1 cellular context compared by ENCODE assay signal in the genomic region with DNA sequence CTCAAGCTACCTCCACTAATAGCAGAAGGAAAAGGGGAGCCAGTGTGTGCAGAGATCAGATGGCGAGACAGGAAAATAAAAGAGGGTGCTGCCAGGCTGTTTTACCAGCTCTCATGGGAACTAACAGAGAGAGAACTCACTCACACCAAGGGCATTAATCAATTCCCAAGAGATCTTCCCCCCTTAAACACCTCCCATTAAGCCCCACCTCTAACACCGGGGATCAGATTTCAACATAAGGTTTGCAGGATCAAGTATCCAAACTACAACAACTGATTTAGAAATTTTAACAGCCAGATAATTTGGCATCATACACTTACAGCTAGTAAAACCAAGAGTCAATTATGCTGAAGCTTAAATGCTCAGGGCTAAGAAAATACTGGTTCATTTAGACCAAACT.
TF ChIP-seq lines count a peak whose summit lies in the region.

No MANE protein-coding gene starts in this region.

TF ChIP-seq in GM23338, 12 proteins besides CTCF, POLR2A, EP300 and RAD21:
- TF ChIP-seq, protein P1, sequence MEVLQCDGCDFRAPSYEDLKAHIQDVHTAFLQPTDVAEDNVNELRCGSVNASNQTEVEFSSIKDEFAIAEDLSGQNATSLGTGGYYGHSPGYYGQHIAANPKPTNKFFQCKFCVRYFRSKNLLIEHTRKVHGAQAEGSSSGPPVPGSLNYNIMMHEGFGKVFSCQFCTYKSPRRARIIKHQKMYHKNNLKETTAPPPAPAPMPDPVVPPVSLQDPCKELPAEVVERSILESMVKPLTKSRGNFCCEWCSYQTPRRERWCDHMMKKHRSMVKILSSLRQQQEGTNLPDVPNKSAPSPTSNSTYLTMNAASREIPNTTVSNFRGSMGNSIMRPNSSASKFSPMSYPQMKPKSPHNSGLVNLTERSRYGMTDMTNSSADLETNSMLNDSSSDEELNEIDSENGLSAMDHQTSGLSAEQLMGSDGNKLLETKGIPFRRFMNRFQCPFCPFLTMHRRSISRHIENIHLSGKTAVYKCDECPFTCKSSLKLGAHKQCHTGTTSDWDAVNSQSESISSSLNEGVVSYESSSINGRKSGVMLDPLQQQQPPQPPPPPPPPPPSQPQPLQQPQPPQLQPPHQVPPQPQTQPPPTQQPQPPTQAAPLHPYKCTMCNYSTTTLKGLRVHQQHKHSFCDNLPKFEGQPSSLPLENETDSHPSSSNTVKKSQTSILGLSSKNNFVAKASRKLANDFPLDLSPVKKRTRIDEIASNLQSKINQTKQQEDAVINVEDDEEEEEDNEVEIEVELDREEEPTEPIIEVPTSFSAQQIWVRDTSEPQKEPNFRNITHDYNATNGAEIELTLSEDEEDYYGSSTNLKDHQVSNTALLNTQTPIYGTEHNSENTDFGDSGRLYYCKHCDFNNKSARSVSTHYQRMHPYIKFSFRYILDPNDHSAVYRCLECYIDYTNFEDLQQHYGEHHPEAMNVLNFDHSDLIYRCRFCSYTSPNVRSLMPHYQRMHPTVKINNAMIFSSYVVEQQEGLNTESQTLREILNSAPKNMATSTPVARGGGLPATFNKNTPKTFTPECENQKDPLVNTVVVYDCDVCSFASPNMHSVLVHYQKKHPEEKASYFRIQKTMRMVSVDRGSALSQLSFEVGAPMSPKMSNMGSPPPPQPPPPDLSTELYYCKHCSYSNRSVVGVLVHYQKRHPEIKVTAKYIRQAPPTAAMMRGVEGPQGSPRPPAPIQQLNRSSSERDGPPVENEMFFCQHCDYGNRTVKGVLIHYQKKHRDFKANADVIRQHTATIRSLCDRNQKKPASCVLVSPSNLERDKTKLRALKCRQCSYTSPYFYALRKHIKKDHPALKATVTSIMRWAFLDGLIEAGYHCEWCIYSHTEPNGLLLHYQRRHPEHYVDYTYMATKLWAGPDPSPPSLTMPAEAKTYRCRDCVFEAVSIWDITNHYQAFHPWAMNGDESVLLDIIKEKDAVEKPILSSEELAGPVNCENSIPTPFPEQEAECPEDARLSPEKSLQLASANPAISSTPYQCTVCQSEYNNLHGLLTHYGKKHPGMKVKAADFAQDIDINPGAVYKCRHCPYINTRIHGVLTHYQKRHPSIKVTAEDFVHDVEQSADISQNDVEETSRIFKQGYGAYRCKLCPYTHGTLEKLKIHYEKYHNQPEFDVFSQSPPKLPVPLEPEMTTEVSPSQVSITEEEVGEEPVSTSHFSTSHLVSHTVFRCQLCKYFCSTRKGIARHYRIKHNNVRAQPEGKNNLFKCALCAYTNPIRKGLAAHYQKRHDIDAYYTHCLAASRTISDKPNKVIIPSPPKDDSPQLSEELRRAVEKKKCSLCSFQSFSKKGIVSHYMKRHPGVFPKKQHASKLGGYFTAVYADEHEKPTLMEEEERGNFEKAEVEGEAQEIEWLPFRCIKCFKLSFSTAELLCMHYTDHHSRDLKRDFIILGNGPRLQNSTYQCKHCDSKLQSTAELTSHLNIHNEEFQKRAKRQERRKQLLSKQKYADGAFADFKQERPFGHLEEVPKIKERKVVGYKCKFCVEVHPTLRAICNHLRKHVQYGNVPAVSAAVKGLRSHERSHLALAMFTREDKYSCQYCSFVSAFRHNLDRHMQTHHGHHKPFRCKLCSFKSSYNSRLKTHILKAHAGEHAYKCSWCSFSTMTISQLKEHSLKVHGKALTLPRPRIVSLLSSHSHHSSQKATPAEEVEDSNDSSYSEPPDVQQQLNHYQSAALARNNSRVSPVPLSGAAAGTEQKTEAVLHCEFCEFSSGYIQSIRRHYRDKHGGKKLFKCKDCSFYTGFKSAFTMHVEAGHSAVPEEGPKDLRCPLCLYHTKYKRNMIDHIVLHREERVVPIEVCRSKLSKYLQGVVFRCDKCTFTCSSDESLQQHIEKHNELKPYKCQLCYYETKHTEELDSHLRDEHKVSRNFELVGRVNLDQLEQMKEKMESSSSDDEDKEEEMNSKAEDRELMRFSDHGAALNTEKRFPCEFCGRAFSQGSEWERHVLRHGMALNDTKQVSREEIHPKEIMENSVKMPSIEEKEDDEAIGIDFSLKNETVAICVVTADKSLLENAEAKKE (CRISPR knock-in tag; IDR thresholded peaks at IDR 0.05) = no peak
- TF ChIP-seq, protein P2, sequence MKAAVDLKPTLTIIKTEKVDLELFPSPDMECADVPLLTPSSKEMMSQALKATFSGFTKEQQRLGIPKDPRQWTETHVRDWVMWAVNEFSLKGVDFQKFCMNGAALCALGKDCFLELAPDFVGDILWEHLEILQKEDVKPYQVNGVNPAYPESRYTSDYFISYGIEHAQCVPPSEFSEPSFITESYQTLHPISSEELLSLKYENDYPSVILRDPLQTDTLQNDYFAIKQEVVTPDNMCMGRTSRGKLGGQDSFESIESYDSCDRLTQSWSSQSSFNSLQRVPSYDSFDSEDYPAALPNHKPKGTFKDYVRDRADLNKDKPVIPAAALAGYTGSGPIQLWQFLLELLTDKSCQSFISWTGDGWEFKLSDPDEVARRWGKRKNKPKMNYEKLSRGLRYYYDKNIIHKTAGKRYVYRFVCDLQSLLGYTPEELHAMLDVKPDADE (IDR thresholded peaks at IDR 0.05) = no peak
- TF ChIP-seq CREB1 (CRISPR knock-in tag; IDR thresholded peaks at IDR 0.05; ENCODE audit: low read depth) (no peak), EZH2 (IDR thresholded peaks at IDR 0.05; ENCODE audit: low read depth, unreplicated experiment) (no peak), POLR2AphosphoS5 (IDR thresholded peaks at IDR 0.05; ENCODE audit: low read depth) (no peak)
